ENCODE assay signal across 8 cellular contexts in the genomic region with DNA sequence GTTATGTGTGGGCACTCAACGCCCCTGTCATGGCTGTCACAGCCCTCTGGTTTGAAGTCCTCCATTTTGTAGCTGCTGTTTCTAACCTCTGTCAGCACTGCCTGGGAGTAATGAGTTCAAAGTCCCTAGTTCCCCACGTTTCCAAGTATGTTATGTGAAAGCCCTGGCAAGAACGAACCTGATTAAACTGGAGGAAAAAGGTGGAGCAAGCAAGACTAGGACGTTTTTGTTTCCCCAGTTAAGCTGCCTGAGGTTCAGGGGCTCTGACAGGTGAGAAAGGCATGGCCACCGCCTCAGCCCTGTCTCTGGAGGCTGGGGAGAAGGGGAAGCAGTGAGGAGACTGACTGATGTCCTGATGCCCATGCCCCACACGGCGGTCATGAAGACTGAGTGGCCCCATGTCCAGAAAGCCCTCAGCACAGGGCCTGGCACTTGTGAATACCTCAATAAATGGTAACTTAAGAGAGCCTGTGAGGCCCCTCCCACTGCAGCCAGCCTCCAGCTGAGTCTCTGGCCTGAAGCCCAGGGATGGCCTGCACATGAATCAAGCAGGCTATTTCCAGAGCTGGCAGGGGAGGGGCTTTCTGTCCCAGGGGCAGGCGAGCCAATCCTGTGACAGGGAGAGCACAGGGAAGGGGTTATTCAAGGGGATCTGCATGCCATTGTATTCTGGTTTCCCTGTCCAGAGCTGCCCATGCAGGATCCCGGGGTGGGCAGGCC.
DNase-seq lines count a peak whose midpoint lies in the region; ATAC-seq lines count a peak whose summit lies in the region.

No MANE protein-coding gene starts in this region.

- intact Hi-C loops in left ventricle myocardium superior (cut with micrococcal nuclease), result no loop called here

- peak; percentile 84 for ATAC-seq in left ventricle myocardium superior
- no peak for ATAC-seq in HG02973 (IDR thresholded peaks at IDR 0.05; ENCODE audit: unreplicated experiment)
- no peak for ATAC-seq in HG02763 (IDR thresholded peaks at IDR 0.05; ENCODE audit: unreplicated experiment)

- peak overlapping the region; percentile 23 for H3K4me3 ChIP-seq in rectal smooth muscle tissue (ENCODE audit: low read length)

- H3K9ac ChIP-seq in rectal smooth muscle tissue (ENCODE audit: low read length), result no peak overlapping the region

- peak overlapping the region; percentile 71 for H3K27ac ChIP-seq in rectal smooth muscle tissue (ENCODE audit: low read depth, low read length)

- H3K4me1 ChIP-seq in rectal smooth muscle tissue (ENCODE audit: control insufficient read depth, insufficient read depth, low read length), result peaks cover 47% of the 10 kb centered on the region

- H3K36me3 ChIP-seq in rectal smooth muscle tissue (ENCODE audit: control insufficient read depth, insufficient read depth, low read length), result no peaks in the 10 kb centered on the region

- H3K27me3 ChIP-seq in rectal smooth muscle tissue (ENCODE audit: control insufficient read depth, insufficient read depth, low read length), result no peaks in the 10 kb centered on the region

- DNase-seq in AG20443 (ENCODE audit: low spot score) (peak; percentile 93), NCI-H1105 (lab: John Stamatoyannopoulos, UW) (peak; percentile 19), anterior cingulate cortex (lab: John Stamatoyannopoulos, UW) (peak in 56 of 58 donors; percentile 12 to 97 (median 86)), left ventricle myocardium superior (peak; percentile 94), activated gamma-delta T cell (lab: John Stamatoyannopoulos, UW) (no peak)
